In the genomic region with DNA sequence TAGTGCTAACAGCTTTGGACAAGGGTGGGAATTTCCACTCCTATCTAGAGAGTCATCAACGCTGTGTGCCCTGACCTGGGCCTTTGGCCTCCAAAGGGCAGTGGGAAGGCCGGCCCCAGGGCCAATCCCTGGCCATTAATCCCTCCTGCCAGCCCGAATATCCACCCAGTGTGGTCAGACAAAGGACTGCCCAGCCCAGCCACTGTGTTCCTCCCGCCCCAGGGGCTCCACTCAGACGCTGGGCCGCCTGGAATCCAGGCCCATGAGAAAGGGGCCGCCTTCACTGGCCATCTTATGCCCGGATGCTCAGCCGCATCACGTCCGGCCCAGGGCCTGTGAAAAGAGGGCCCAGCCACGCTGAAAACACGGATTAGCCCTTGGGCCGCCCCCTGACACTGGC, we compare ENCODE assay signal across 2 cellular contexts.
A peak's percentile ranks its signal among the peaks of the same experiment; 100 is the strongest.
TF ChIP-seq lines count a peak whose summit lies in the region.

No MANE protein-coding gene starts in this region.

TF ChIP-seq in HepG2, 621 proteins besides CTCF, POLR2A, EP300 and RAD21:
- TF ChIP-seq ZFX (CRISPR knock-in tag; IDR thresholded peaks at IDR 0.05; ENCODE audit: low read depth) (peak; percentile 36; the same call in 1 of the 2 replicates), CBFB (CRISPR knock-in tag; IDR thresholded peaks at IDR 0.05) (no peak), ZNF687 (CRISPR knock-in tag; IDR thresholded peaks at IDR 0.05) (0 out of 2 replicates have a peak, but pooled peaks have one; percentile 31), GABPA (IDR thresholded peaks at IDR 0.05; ENCODE audit: low read depth, low read length) (no peak), GABPA (CRISPR knock-in tag; IDR thresholded peaks at IDR 0.05; ENCODE audit: low read depth) (0 out of 2 replicates have a peak, but pooled peaks have one; percentile 32)
TF ChIP-seq in HepG2: peak in this region for 3.

TF ChIP-seq in K562, 482 proteins besides CTCF, POLR2A, EP300 and RAD21:
- TF ChIP-seq TCF7 (IDR thresholded peaks at IDR 0.05; ENCODE audit: borderline replicate concordance) (no peak), SMAD3 (CRISPR knock-in tag; conservative IDR thresholded peaks at IDR 0.05) (no peak), JUN (IDR thresholded peaks at IDR 0.05; ENCODE audit: borderline replicate concordance, low read depth, low read length) (no peak), JUN (CRISPR knock-in tag; IDR thresholded peaks at IDR 0.05; ENCODE audit: borderline replicate concordance) (no peak), HNRNPH1 (optimal IDR thresholded peaks at IDR 0.05; ENCODE audit: low read depth, low read length) (no peak), ZNF75A (CRISPR knock-in tag; IDR thresholded peaks at IDR 0.05) (no peak), KLF6 (CRISPR knock-in tag; IDR thresholded peaks at IDR 0.05; ENCODE audit: borderline replicate concordance) (no peak), SUPT5H (IDR thresholded peaks at IDR 0.05) (no peak), RUNX1 (IDR thresholded peaks at IDR 0.05; ENCODE audit: low read depth) (no peak), CEBPB (tag; IDR thresholded peaks at IDR 0.05) (no peak), SPI1 (IDR thresholded peaks at IDR 0.05; ENCODE audit: borderline replicate concordance, low read depth, low read length) (no peak), LARP7 (IDR thresholded peaks at IDR 0.05) (no peak), ZNF347 (CRISPR knock-in tag; IDR thresholded peaks at IDR 0.05; ENCODE audit: low read depth) (no peak), TCF15 (CRISPR knock-in tag; IDR thresholded peaks at IDR 0.05) (no peak), KAT2B (IDR thresholded peaks at IDR 0.05; ENCODE audit: low read depth, low read length) (no peak), NCOA2 (IDR thresholded peaks at IDR 0.05; ENCODE audit: partially characterized antibody in 2 of 2) (no peak), BACH1 (tag; IDR thresholded peaks at IDR 0.05) (no peak), NFE2L1 (tag; IDR thresholded peaks at IDR 0.05; ENCODE audit: borderline replicate concordance, low read depth) (no peak)
- TF ChIP-seq, protein P1, sequence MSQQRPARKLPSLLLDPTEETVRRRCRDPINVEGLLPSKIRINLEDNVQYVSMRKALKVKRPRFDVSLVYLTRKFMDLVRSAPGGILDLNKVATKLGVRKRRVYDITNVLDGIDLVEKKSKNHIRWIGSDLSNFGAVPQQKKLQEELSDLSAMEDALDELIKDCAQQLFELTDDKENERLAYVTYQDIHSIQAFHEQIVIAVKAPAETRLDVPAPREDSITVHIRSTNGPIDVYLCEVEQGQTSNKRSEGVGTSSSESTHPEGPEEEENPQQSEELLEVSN (IDR thresholded peaks at IDR 0.05; ENCODE audit: borderline replicate concordance in 1 of 2, extremely low read depth in 1 of 2, insufficient read depth in 1 of 2, insufficient read length in 1 of 2, low read depth in 1 of 2, low read length in 1 of 2, poor library complexity in 1 of 2, severe bottlenecking in 1 of 2): no peak
- TF ChIP-seq, protein P2, sequence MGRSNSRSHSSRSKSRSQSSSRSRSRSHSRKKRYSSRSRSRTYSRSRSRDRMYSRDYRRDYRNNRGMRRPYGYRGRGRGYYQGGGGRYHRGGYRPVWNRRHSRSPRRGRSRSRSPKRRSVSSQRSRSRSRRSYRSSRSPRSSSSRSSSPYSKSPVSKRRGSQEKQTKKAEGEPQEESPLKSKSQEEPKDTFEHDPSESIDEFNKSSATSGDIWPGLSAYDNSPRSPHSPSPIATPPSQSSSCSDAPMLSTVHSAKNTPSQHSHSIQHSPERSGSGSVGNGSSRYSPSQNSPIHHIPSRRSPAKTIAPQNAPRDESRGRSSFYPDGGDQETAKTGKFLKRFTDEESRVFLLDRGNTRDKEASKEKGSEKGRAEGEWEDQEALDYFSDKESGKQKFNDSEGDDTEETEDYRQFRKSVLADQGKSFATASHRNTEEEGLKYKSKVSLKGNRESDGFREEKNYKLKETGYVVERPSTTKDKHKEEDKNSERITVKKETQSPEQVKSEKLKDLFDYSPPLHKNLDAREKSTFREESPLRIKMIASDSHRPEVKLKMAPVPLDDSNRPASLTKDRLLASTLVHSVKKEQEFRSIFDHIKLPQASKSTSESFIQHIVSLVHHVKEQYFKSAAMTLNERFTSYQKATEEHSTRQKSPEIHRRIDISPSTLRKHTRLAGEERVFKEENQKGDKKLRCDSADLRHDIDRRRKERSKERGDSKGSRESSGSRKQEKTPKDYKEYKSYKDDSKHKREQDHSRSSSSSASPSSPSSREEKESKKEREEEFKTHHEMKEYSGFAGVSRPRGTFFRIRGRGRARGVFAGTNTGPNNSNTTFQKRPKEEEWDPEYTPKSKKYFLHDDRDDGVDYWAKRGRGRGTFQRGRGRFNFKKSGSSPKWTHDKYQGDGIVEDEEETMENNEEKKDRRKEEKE (IDR thresholded peaks at IDR 0.05; ENCODE audit: borderline replicate concordance in 1 of 2, control insufficient read depth in 1 of 2, low read depth in 2 of 2, low read length in 1 of 2): no peak
- TF ChIP-seq, protein P3, sequence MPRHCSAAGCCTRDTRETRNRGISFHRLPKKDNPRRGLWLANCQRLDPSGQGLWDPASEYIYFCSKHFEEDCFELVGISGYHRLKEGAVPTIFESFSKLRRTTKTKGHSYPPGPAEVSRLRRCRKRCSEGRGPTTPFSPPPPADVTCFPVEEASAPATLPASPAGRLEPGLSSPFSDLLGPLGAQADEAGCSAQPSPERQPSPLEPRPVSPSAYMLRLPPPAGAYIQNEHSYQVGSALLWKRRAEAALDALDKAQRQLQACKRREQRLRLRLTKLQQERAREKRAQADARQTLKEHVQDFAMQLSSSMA (CRISPR knock-in tag; IDR thresholded peaks at IDR 0.05): no peak
